Comparison of ENCODE assay signal across 1 cellular context in genomic region chr3:177483182-177483967, GRCh38.
A peak's percentile ranks its signal among the peaks of the same experiment; 100 is the strongest.
TF ChIP-seq lines count a peak whose summit lies in the region.

No MANE protein-coding gene starts in this region.

TF ChIP-seq in K562, 482 proteins besides CTCF, POLR2A, EP300 and RAD21 (continued from another document and continues in another):
- TF ChIP-seq MGA (IDR thresholded peaks at IDR 0.05) (no peak), PCBP1 (IDR thresholded peaks at IDR 0.05; ENCODE audit: low read depth, low read length, poor library complexity, severe bottlenecking) (no peak), ATF6 (CRISPR knock-in tag; IDR thresholded peaks at IDR 0.05) (no peak), ID3 (CRISPR knock-in tag; IDR thresholded peaks at IDR 0.05) (no peak), ID3 (tag; IDR thresholded peaks at IDR 0.05) (no peak), ZNF282 (CRISPR knock-in tag; IDR thresholded peaks at IDR 0.05) (no peak), ZNF449 (CRISPR knock-in tag; IDR thresholded peaks at IDR 0.05) (0 out of 2 replicates have a peak, but pooled peaks have one; percentile 54), SIX5 (IDR thresholded peaks at IDR 0.05; ENCODE audit: borderline replicate concordance in 1 of 2, insufficient read depth in 1 of 2, low read depth in 1 of 2, low read length in 2 of 2) (no peak), PTBP1 (IDR thresholded peaks at IDR 0.05; ENCODE audit: low read depth, low read length) (no peak), EGR1 (conservative IDR thresholded peaks at IDR 0.05) (no peak), CUX1 (CRISPR knock-in tag; IDR thresholded peaks at IDR 0.05) (peak; percentile 36; the same call in 1 of the 2 replicates), RFX7 (CRISPR knock-in tag; IDR thresholded peaks at IDR 0.05) (no peak), TAF7 (tag; IDR thresholded peaks at IDR 0.05) (no peak), NFIC (IDR thresholded peaks at IDR 0.05) (peak; percentile 67), ETV1 (tag; conservative IDR thresholded peaks at IDR 0.05; ENCODE audit: low read depth) (0 out of 2 replicates have a peak, but pooled peaks have one; percentile 27), TAF9B (IDR thresholded peaks at IDR 0.05; ENCODE audit: partially characterized antibody) (no peak), MEF2D (tag; conservative IDR thresholded peaks at IDR 0.05; ENCODE audit: low read depth) (0 out of 2 replicates have a peak, but pooled peaks have one; percentile 34), HOMEZ (CRISPR knock-in tag; IDR thresholded peaks at IDR 0.05) (no peak), KAT7 (CRISPR knock-in tag; IDR thresholded peaks at IDR 0.05; ENCODE audit: borderline replicate concordance) (no peak), ARHGAP35 (IDR thresholded peaks at IDR 0.05; ENCODE audit: partially characterized antibody) (no peak), NR2C1 (IDR thresholded peaks at IDR 0.05) (no peak), NR2C1 (tag; IDR thresholded peaks at IDR 0.05) (no peak), NCOA4 (IDR thresholded peaks at IDR 0.05; ENCODE audit: partially characterized antibody) (no peak), LARP7 (IDR thresholded peaks at IDR 0.05) (no peak), HINFP (tag; conservative IDR thresholded peaks at IDR 0.05; ENCODE audit: low read depth) (no peak), OTX1 (CRISPR knock-in tag; IDR thresholded peaks at IDR 0.05) (no peak), ZFP36 (IDR thresholded peaks at IDR 0.05; ENCODE audit: low read depth, low read length, partially characterized antibody) (peak; percentile 27), ZNF398 (CRISPR knock-in tag; IDR thresholded peaks at IDR 0.05) (no peak), KLF10 (CRISPR knock-in tag; IDR thresholded peaks at IDR 0.05) (no peak), ZNF140 (CRISPR knock-in tag; IDR thresholded peaks at IDR 0.05) (no peak), ZNF644 (tag; IDR thresholded peaks at IDR 0.05; ENCODE audit: low read depth) (peak; percentile 57; the same call in 1 of the 2 replicates)
